In the genomic region with DNA sequence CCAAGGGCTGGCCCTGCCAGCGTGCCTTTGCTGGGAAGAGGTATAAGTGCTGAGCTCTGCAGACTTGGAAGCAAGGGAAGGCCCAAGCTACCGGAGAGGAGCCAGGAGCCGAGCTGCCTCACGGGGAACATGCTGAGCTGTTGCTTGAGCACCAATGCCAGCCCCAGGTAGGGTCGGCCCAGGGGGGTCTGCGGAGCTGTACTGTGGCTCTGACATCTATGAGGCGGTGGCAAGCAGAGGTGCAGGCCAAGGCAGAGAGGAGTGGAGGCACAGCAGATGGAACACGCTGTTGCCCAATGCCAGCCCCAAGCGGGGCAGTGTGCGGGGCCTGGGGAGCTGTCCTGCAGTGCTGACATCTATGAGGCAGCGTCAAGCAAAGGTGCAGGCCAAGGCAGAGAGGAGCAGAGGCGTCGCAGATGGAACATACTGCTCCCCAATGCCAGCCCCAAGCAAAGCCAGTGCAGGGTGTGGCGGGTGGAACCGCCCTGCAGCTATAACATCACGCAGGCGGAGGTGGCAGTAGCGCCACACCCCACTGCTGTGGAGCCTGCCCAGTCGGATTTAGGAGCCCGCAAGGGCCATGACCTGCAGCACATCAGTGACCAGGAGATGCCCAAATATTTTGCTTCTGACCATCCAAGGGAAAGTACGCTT, we compare ENCODE assay signal across 19 cellular contexts. TPM values are rescaled to one million over a fixed set of nuclear protein-coding genes. Genes with fewer than 3 reads are reported as not detected.
DNase-seq lines count a peak whose midpoint lies in the region; ATAC-seq, FAIRE-seq and TF ChIP-seq lines count a peak whose summit lies in the region.
"Had no signal": no experiment of that assay in that cellular context is flagged by ENCODE, and none has a peak within 500 bp of the region (broad histone marks: within the 10 kb centered on the region; RNA-seq: fewer than 3 reads in every experiment).

No MANE protein-coding gene starts in this region.

- H3K36me3 ChIP-seq in OCI-LY1 (ENCODE audit: insufficient read depth, low read length) (peaks cover 38% of the 10 kb centered on the region; the same call in 1 of the 2 replicates), pancreas (peaks cover 0 to 5% (median 5%) of the 10 kb centered on the region in 3 donors)

- H3K79me2 ChIP-seq in OCI-LY1 (ENCODE audit: insufficient read depth, low read length) = peaks cover 84% of the 10 kb centered on the region

- no peak for ATAC-seq in effector memory CD8-positive, alpha-beta T cell (replicated peaks)
- ATAC-seq in pancreas = peak in 2 of 4 donors; percentile 1 to 3
- ATAC-seq in GM21825 (IDR thresholded peaks at IDR 0.05; ENCODE audit: unreplicated experiment) = no peak
- no peak for ATAC-seq in GM18870 (IDR thresholded peaks at IDR 0.05; ENCODE audit: unreplicated experiment)
- ATAC-seq in right cardiac atrium = no peak
- ATAC-seq: activated CD8-positive, alpha-beta T cell treated with anti-CD3 and anti-CD28 coated beads for 36 hours; gastroesophageal sphincter had no signal

- H3K9me3 Mint-ChIP-seq in CD14-positive monocyte = peaks cover 0 to 1% (median 0%) of the 10 kb centered on the region in 7 donors
- no peaks in the 10 kb centered on the region for H3K9me3 Mint-ChIP-seq in effector memory CD8-positive, alpha-beta T cell
- no peaks in the 10 kb centered on the region for H3K9me3 Mint-ChIP-seq in progenitor cell of endocrine pancreas (ENCODE audit: low read depth)
- H3K9me3 Mint-ChIP-seq: activated CD8-positive, alpha-beta T cell treated with anti-CD3 and anti-CD28 coated beads for 36 hours; activated T-helper 1 cell treated with anti-CD3 and anti-CD28 coated beads, Interleukin-12 subunit alpha, Interleukin-12 subunit beta, Interleukin-2, Interleukin-4 antibody, amounts not matched to agents 30 ng/mL and 10 ng/mL and 1 ng/mL, durations not matched to agents 14 hours and 24 hours and 36 hours; mesothelial cell of epicardium had no signal

- no peaks in the 10 kb centered on the region for H4K20me1 ChIP-seq in OCI-LY1 (ENCODE audit: insufficient read depth, low read length)

- H3K4me1 Mint-ChIP-seq in CD14-positive monocyte = peaks cover 69% of the 10 kb centered on the region
- peaks cover 35 to 70% of the 10 kb centered on the region in 2 donors for H3K4me1 Mint-ChIP-seq in effector memory CD8-positive, alpha-beta T cell (ENCODE audit: low read depth in 2 of 2)
- peaks cover 16% of the 10 kb centered on the region for H3K4me1 Mint-ChIP-seq in progenitor cell of endocrine pancreas (ENCODE audit: low read depth)

- H3K4me3 Mint-ChIP-seq in CD14-positive monocyte (no peak overlapping the region), progenitor cell of endocrine pancreas (ENCODE audit: low read depth) (no peak overlapping the region)
- peak overlapping the region; percentile 14 to 20 for H3K4me3 Mint-ChIP-seq in effector memory CD8-positive, alpha-beta T cell
- H3K4me3 Mint-ChIP-seq: activated CD8-positive, alpha-beta T cell treated with anti-CD3 and anti-CD28 coated beads for 36 hours; activated naive CD8-positive, alpha-beta T cell; activated T-helper 1 cell treated with anti-CD3 and anti-CD28 coated beads, Interleukin-12 subunit alpha, Interleukin-12 subunit beta, Interleukin-2, Interleukin-4 antibody, amounts not matched to agents 30 ng/mL and 10 ng/mL and 1 ng/mL, durations not matched to agents 14 hours and 24 hours and 36 hours; mesothelial cell of epicardium had no signal

- H3K9me2 ChIP-seq in OCI-LY1 (ENCODE audit: low read depth, low read length) = no peaks in the 10 kb centered on the region

- no peak for FAIRE-seq in pancreas (lab: Jason Lieb, UNC)

- H3K4me3 ChIP-seq in OCI-LY1 (ENCODE audit: low read depth, low read length, poor library complexity, severe bottlenecking) (no peak overlapping the region), pancreas (peak overlapping the region in 1 of 4 donors; percentile 9), right cardiac atrium (ENCODE audit: low read length) (no peak overlapping the region)
- H3K4me3 ChIP-seq: gastroesophageal sphincter, thoracic aorta had no signal

- no peaks in the 10 kb centered on the region for H3K9me3 ChIP-seq in OCI-LY1 (ENCODE audit: low read length)
- no peaks in the 10 kb centered on the region for H3K9me3 ChIP-seq in pancreas
- H3K9me3 ChIP-seq in right cardiac atrium (ENCODE audit: control insufficient read depth, low read length) = no peaks in the 10 kb centered on the region
- H3K9me3 ChIP-seq: gastroesophageal sphincter, thoracic aorta had no signal

- H3K4me1 ChIP-seq in OCI-LY1 (ENCODE audit: insufficient read depth, low read length, severe bottlenecking) (peaks cover 83% of the 10 kb centered on the region), pancreas (peaks cover 55 to 86% (median 66%) of the 10 kb centered on the region in 3 donors), right cardiac atrium (ENCODE audit: control insufficient read depth, insufficient read depth, low read length) (peaks cover 21% of the 10 kb centered on the region)

- H2AFZ ChIP-seq in OCI-LY1 (ENCODE audit: low read length) = no peak overlapping the region

- H3K27me3 Mint-ChIP-seq in CD14-positive monocyte (ENCODE audit: low read depth in 3 of 3) (no peaks in the 10 kb centered on the region), progenitor cell of endocrine pancreas (no peaks in the 10 kb centered on the region)
- no peaks in the 10 kb centered on the region for H3K27me3 Mint-ChIP-seq in effector memory CD8-positive, alpha-beta T cell
- H3K27me3 Mint-ChIP-seq: activated CD8-positive, alpha-beta T cell treated with anti-CD3 and anti-CD28 coated beads for 36 hours; activated naive CD8-positive, alpha-beta T cell had no signal

- TF ChIP-seq CTCF in CD14-positive monocyte (IDR thresholded peaks at IDR 0.05) (no peak), OCI-LY1 (IDR thresholded peaks at IDR 0.05; ENCODE audit: low read length) (peak; percentile 21; the same call in 1 of the 2 replicates), pancreas (IDR thresholded peaks at IDR 0.05) (no peak), progenitor cell of endocrine pancreas (IDR thresholded peaks at IDR 0.05; ENCODE audit: unreplicated experiment) (no peak)

- no peaks in the 10 kb centered on the region for H3F3A ChIP-seq in OCI-LY1 (ENCODE audit: insufficient read depth, low read length)

- H3K27me3 ChIP-seq in OCI-LY1 (ENCODE audit: insufficient read depth, low read length) (no peaks in the 10 kb centered on the region), pancreas (no peaks in the 10 kb centered on the region), right cardiac atrium (ENCODE audit: control insufficient read depth, insufficient read depth) (no peaks in the 10 kb centered on the region)
- H3K27me3 ChIP-seq: gastroesophageal sphincter had no signal

- H3K36me3 Mint-ChIP-seq in CD14-positive monocyte = peaks cover 24 to 32% of the 10 kb centered on the region in 2 donors
- peaks cover 50% of the 10 kb centered on the region for H3K36me3 Mint-ChIP-seq in effector memory CD8-positive, alpha-beta T cell (ENCODE audit: insufficient read depth)
- peaks cover 4% of the 10 kb centered on the region for H3K36me3 Mint-ChIP-seq in progenitor cell of endocrine pancreas (ENCODE audit: insufficient read depth)
- H3K36me3 Mint-ChIP-seq: activated naive CD8-positive, alpha-beta T cell; mesothelial cell of epicardium had no signal

- H3K27ac ChIP-seq in OCI-LY1 (ENCODE audit: low read depth, low read length, poor library complexity, severe bottlenecking) (peak overlapping the region; percentile 32), pancreas (peak overlapping the region; percentile 53 to 70 (median 64)), right cardiac atrium (ENCODE audit: low read length) (no peak overlapping the region)
- H3K27ac ChIP-seq: gastroesophageal sphincter, thoracic aorta had no signal

- H3K27ac Mint-ChIP-seq in CD14-positive monocyte (peak overlapping the region; percentile 40 to 86 (median 60)), progenitor cell of endocrine pancreas (no peak overlapping the region)
- H3K27ac Mint-ChIP-seq in effector memory CD8-positive, alpha-beta T cell = peak overlapping the region; percentile 25 to 76
- H3K27ac Mint-ChIP-seq: activated CD8-positive, alpha-beta T cell treated with anti-CD3 and anti-CD28 coated beads for 36 hours; activated naive CD8-positive, alpha-beta T cell; activated T-helper 1 cell treated with anti-CD3 and anti-CD28 coated beads, Interleukin-12 subunit alpha, Interleukin-12 subunit beta, Interleukin-2, Interleukin-4 antibody, amounts not matched to agents 30 ng/mL and 10 ng/mL and 1 ng/mL, durations not matched to agents 14 hours and 24 hours and 36 hours; mesothelial cell of epicardium had no signal

- intact Hi-C loops in CD14-positive monocyte (cut with micrococcal nuclease) (loop anchor here in 1 of 2 donors (10.0 kb wide), 1 partner anchor 46 kb away; a partner anchor contains a TSS), pancreas (cut with DNase I) (no loop called here), right cardiac atrium (cut with DNase I) (no loop called here)

- H3K4me2 ChIP-seq in OCI-LY1 (ENCODE audit: low read length) = peak overlapping the region; percentile 43

- DNase-seq in CD14-positive monocyte (ENCODE audit: low spot score) = no peak
- DNase-seq in effector memory CD8-positive, alpha-beta T cell = no peak
- peak in 2 of 6 donors; percentile 47 to 82 for DNase-seq in pancreas
- no peak for DNase-seq in progenitor cell of endocrine pancreas (ENCODE audit: low spot score, unreplicated experiment)
- DNase-seq in right cardiac atrium = no peak
- DNase-seq: activated CD8-positive, alpha-beta T cell treated with anti-CD3 and anti-CD28 coated beads for 36 hours; NCI-H1105 treated with DMSO at 0.1 percent for 48 hours; NCI-H2107; NCI-H524; Right ventricle myocardium superior; T-helper 1 cell had no signal

- 51 to 67% methylated on average over 21 of the region's 21 CpGs for WGBS in pancreas, 2 donors
- WGBS in right cardiac atrium = 95% methylated on average over 21 of the region's 21 CpGs

- H3K9ac ChIP-seq in OCI-LY1 (ENCODE audit: low read length) = no peak overlapping the region; the same call in 1 of the 2 replicates

RNA-seq across cellular contexts. Expression of a gene that starts 10.0 kb away (rescaled TPM):
- polyA plus RNA-seq in CD14-positive monocyte = 10 to 100 TPM; 37.5 to 49.5 TPM
- total RNA-seq in pancreas = 10 to 100 TPM; 47.4 to 93.3 (median 83.2) TPM
- polyA plus RNA-seq in pancreas = 10 to 100 TPM; 42.4 to 53.3 TPM
- 87.5 and 89.9 TPM in 2 replicates for total RNA-seq in progenitor cell of endocrine pancreas
- 10 to 100 TPM; 49.0 to 67.2 (median 56.4) TPM for total RNA-seq in right cardiac atrium
- 20.4 TPM for polyA plus RNA-seq in right cardiac atrium

RNA-seq across cellular contexts. Expression of a gene that starts 47.4 kb away (rescaled TPM):
- polyA plus RNA-seq in CD14-positive monocyte (1 to 10 TPM; 6.6 to 8.0 TPM), pancreas (10 to 100 TPM; 21.8 to 34.0 TPM), right cardiac atrium (13.0 TPM)
- total RNA-seq in pancreas (10 to 100 TPM in 1 of 6 donors, 1 to 10 TPM in 5; 5.9 to 13.6 (median 8.0) TPM), progenitor cell of endocrine pancreas (24.9 and 28.3 TPM in 2 replicates), right cardiac atrium (10 to 100 TPM; 11.7 to 13.8 (median 13.0) TPM)

RNA-seq across cellular contexts. Expression of a gene that starts 56.8 kb away (rescaled TPM):
- polyA plus RNA-seq in CD14-positive monocyte = 1 to 10 TPM; 2.9 to 4.2 TPM
- 10 to 100 TPM in 4 of 6 donors, 1 to 10 TPM in 2; 8.2 to 11.2 (median 10.9) TPM for total RNA-seq in pancreas
- 10 to 100 TPM in 1 of 2 donors, 1 to 10 TPM in 1; 9.1 to 11.6 TPM for polyA plus RNA-seq in pancreas
- total RNA-seq in progenitor cell of endocrine pancreas = 24.7 and 26.6 TPM in 2 replicates
- total RNA-seq in right cardiac atrium = 10 to 100 TPM; 11.0 to 18.2 (median 13.7) TPM
- 15.9 TPM for polyA plus RNA-seq in right cardiac atrium

RNA-seq across cellular contexts. Expression of a gene that starts 57.2 kb away (rescaled TPM):
- polyA plus RNA-seq in CD14-positive monocyte (1 to 10 TPM; 8.0 to 8.9 TPM), pancreas (1 to 10 TPM; 5.9 to 8.7 TPM), right cardiac atrium (20.3 TPM)
- total RNA-seq in pancreas (10 to 100 TPM; 15.6 to 38.2 (median 20.4) TPM), progenitor cell of endocrine pancreas (101 and 106 TPM in 2 replicates), right cardiac atrium (10 to 100 TPM; 47.8 to 69.5 (median 61.8) TPM)

Comparison
In these comparisons a context has a peak if more than half of its experiments do, and no peak if none do; other contexts are left out.
1. H3K4me3 Mint-ChIP-seq: peak in effector memory CD8-positive, alpha-beta T cell (2 of 2); none in CD14-positive monocyte (0 of 2) and progenitor cell of endocrine pancreas (single experiment).